In the genomic region with DNA sequence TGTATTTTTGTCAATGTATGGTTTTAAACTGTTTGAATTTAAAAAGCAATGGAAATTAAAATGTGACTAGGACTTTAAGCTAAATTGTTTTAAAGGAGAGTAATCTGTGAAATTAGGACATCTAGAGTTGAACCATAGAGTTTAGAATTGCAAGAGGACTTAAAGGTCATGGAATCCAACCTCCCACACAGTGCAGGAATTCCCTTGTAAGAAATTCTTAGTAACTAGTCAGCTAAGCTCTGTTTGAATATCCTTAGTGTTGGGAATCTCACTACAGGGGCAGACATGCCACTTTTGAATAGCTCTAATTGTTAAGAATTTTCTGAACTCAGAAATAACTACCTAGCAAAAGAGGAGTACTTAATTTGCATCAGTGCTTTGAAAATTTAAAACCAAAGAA, we compare ENCODE assay signal across 16 cellular contexts.
"Had no signal": no experiment of that assay in that cellular context is flagged by ENCODE, and none has a peak within 500 bp of the region (broad histone marks: within the 10 kb centered on the region; RNA-seq: fewer than 3 reads in every experiment).

No MANE protein-coding gene starts in this region.

- H3K27me3 ChIP-seq: esophagus muscularis mucosa, spleen had no signal

- H3K4me3 ChIP-seq: dorsolateral prefrontal cortex, esophagus muscularis mucosa, SK-N-MC, spleen had no signal

- H3K9me3 ChIP-seq: esophagus muscularis mucosa had no signal

- H3K36me3 ChIP-seq: esophagus muscularis mucosa, spleen had no signal

- H3K27ac ChIP-seq: esophagus muscularis mucosa, SK-N-MC, spleen had no signal

- H3K9me3 Mint-ChIP-seq: activated CD4-positive, alpha-beta T cell treated with anti-CD3 and anti-CD28 coated beads, Interleukin-2, amount 10 ng/mL, durations not matched to agents 7 days and 5 days had no signal

- DNase-seq: activated CD4-positive, alpha-beta T cell treated with anti-CD3 and anti-CD28 coated beads, Interleukin-2, amount 10 ng/mL, durations not matched to agents 7 days and 5 days; activated CD8-positive, alpha-beta memory T cell treated with anti-CD3 and anti-CD28 coated beads for 24 hours; activated naive CD4-positive, alpha-beta T cell treated with anti-CD3 and anti-CD28 coated beads for 36 hours; dorsolateral prefrontal cortex; left ventricle myocardium superior; mesendoderm; posterior cingulate gyrus; right cardiac atrium; spleen; stimulated activated CD4-positive, alpha-beta T cell treated with anti-CD3 and anti-CD28 coated beads, Interleukin-1b, Interleukin-23, amount 100 ng/mL, for 48 hours; stimulated activated naive B cell treated with anti-CD40 and anti-IgM and Interleukin-4, amounts not matched to agents 10 μg/mL and 1 μg/mL and 100 μg/mL, for 72 hours; trophoblast cell had no signal

- H3K27ac Mint-ChIP-seq: activated CD4-positive, alpha-beta T cell treated with anti-CD3 and anti-CD28 coated beads, Interleukin-2, amount 10 ng/mL, durations not matched to agents 7 days and 5 days; activated naive CD4-positive, alpha-beta T cell treated with anti-CD3 and anti-CD28 coated beads for 36 hours; activated T-helper 17 cell treated with anti-CD3 and anti-CD28 coated beads, Interleukin-2, amount 50 U/mL, for 72 hours; stimulated activated naive B cell treated with anti-CD40 and anti-IgM and Interleukin-4, amounts not matched to agents 10 μg/mL and 1 μg/mL and 100 μg/mL, for 72 hours; WTC11 had no signal

- H3K4me1 Mint-ChIP-seq: activated CD4-positive, alpha-beta T cell treated with anti-CD3 and anti-CD28 coated beads, Interleukin-2, amount 10 ng/mL, durations not matched to agents 7 days and 5 days; activated T-helper 17 cell treated with anti-CD3 and anti-CD28 coated beads, Interleukin-2, amount 50 U/mL, for 72 hours; stimulated activated naive B cell treated with anti-CD40 and anti-IgM and Interleukin-4, amounts not matched to agents 10 μg/mL and 1 μg/mL and 100 μg/mL, for 72 hours; WTC11 had no signal

- H3K36me3 Mint-ChIP-seq: stimulated activated naive B cell treated with anti-CD40 and anti-IgM and Interleukin-4, amounts not matched to agents 10 μg/mL and 1 μg/mL and 100 μg/mL, for 72 hours had no signal

- ATAC-seq: activated T-helper 17 cell treated with anti-CD3 and anti-CD28 coated beads, Interleukin-2, amount 50 U/mL, for 72 hours; left ventricle myocardium superior; right cardiac atrium; stimulated activated naive B cell treated with anti-CD40 and anti-IgM and Interleukin-4, amounts not matched to agents 10 μg/mL and 1 μg/mL and 100 μg/mL, for 72 hours; WTC11 had no signal

- H3K4me3 Mint-ChIP-seq: activated CD4-positive, alpha-beta T cell treated with anti-CD3 and anti-CD28 coated beads, Interleukin-2, amount 10 ng/mL, durations not matched to agents 7 days and 5 days; activated naive CD4-positive, alpha-beta T cell treated with anti-CD3 and anti-CD28 coated beads for 36 hours; activated T-helper 17 cell treated with anti-CD3 and anti-CD28 coated beads, Interleukin-2, amount 50 U/mL, for 72 hours; stimulated activated naive B cell treated with anti-CD40 and anti-IgM and Interleukin-4, amounts not matched to agents 10 μg/mL and 1 μg/mL and 100 μg/mL, for 72 hours; WTC11 had no signal

- H3K4me1 ChIP-seq: esophagus muscularis mucosa, spleen had no signal

- H3K27me3 Mint-ChIP-seq: activated CD4-positive, alpha-beta T cell treated with anti-CD3 and anti-CD28 coated beads, Interleukin-2, amount 10 ng/mL, durations not matched to agents 7 days and 5 days; activated T-helper 17 cell treated with anti-CD3 and anti-CD28 coated beads, Interleukin-2, amount 50 U/mL, for 72 hours; stimulated activated naive B cell treated with anti-CD40 and anti-IgM and Interleukin-4, amounts not matched to agents 10 μg/mL and 1 μg/mL and 100 μg/mL, for 72 hours had no signal
